ENCODE assay signal across 8 cellular contexts in genomic region chr6:42929088-42929927, GRCh38. TPM values are rescaled to one million over a fixed set of nuclear protein-coding genes. Genes with fewer than 3 reads are reported as not detected.
DNase-seq lines count a peak whose midpoint lies in the region; ATAC-seq, FAIRE-seq and TF ChIP-seq lines count a peak whose summit lies in the region.

CNPY3 (plus strand) TSS chr6:42929480; CDS start chr6:42929571, 91 bp downstream.

- CTCF ChIA-PET in mammary epithelial cell (lab: Charles Lee; ENCODE audit: low non-redundant PET) = interaction anchor here (0.7 kb wide), 1 partner anchor 192 kb away, joined by 6 read pairs; no protein-coding TSS in a partner anchor

- 3% methylated on average over 41 of the region's 67 CpGs for WGBS in mammary epithelial cell (ENCODE audit: low coverage, missing lambda C conversion rate)
- WGBS in small intestine, 3 donors = 0 to 1% (median 0%) methylated on average over 53 to 67 of the region's 67 CpGs

- no peaks in the 10 kb centered on the region for H4K20me1 ChIP-seq in mammary epithelial cell (ENCODE audit: insufficient read depth, low read length)

- ATAC-seq in GM18873 (IDR thresholded peaks at IDR 0.05; ENCODE audit: low FRiP score, unreplicated experiment) = peak; percentile 73
- peak; percentile 58 for ATAC-seq in HG03139 (IDR thresholded peaks at IDR 0.05; ENCODE audit: unreplicated experiment)

- H3K79me2 ChIP-seq in mammary epithelial cell (ENCODE audit: insufficient read depth, low read length) = peaks cover 44% of the 10 kb centered on the region

- no peak for FAIRE-seq in small intestine (lab: Jason Lieb, UNC)

- 0 out of 2 replicates have a peak, but pooled peaks have one; percentile 12 for TF ChIP-seq CTCF in WERI-Rb-1 (IDR thresholded peaks at IDR 0.05; ENCODE audit: low read depth, low read length)
- TF ChIP-seq CTCF in mammary epithelial cell (conservative IDR thresholded peaks at IDR 0.05 in 1 of 2, IDR thresholded peaks at IDR 0.05 in 1 of 2; ENCODE audit: extremely low read depth in 1 of 2, insufficient read depth in 1 of 2, low read depth in 1 of 2, low read length in 2 of 2) = no peak

- H3K27ac ChIP-seq in WERI-Rb-1 (peak within 1 kb of the TSS; percentile 91), mammary epithelial cell (ENCODE audit: insufficient read depth, low read depth, low read length) (peak within 1 kb of the TSS; percentile 72), iPS-20b (ENCODE audit: low read length) (peak within 1 kb of the TSS; percentile 53), small intestine (ENCODE audit: low read depth in 1 of 2, low read length in 1 of 2) (peak within 1 kb of the TSS; percentile 87 to 99)

- no TSS peak for BruUV-seq in mammary epithelial cell (replicated peaks; lab: Mats Ljungman, UMichigan)

- peak within 1 kb of the TSS; percentile 89 for H3K4me2 ChIP-seq in mammary epithelial cell (ENCODE audit: insufficient read depth, low read depth, low read length)

- H3K36me3 ChIP-seq in WERI-Rb-1 = peaks cover 31% of the 10 kb centered on the region
- H3K36me3 ChIP-seq in mammary epithelial cell (ENCODE audit: insufficient read depth, low read length) = no peaks in the 10 kb centered on the region
- peaks cover 23% of the 10 kb centered on the region for H3K36me3 ChIP-seq in iPS-20b (ENCODE audit: insufficient read depth, low read depth, low read length)
- H3K36me3 ChIP-seq in small intestine (ENCODE audit: control insufficient read depth in 2 of 2, insufficient read depth in 2 of 2, low read length in 2 of 2) = no peaks in the 10 kb centered on the region

- H3K9me3 ChIP-seq in WERI-Rb-1 (ENCODE audit: severe bottlenecking) = no peaks in the 10 kb centered on the region
- no peaks in the 10 kb centered on the region for H3K9me3 ChIP-seq in mammary epithelial cell (replicated peaks; ENCODE audit: insufficient read depth, low read length)
- H3K9me3 ChIP-seq in iPS-20b (ENCODE audit: insufficient read depth, low read depth, low read length) = no peaks in the 10 kb centered on the region
- H3K9me3 ChIP-seq in small intestine (ENCODE audit: control insufficient read depth, low read depth) = no peaks in the 10 kb centered on the region

- H3K4me3 ChIP-seq in WERI-Rb-1 (ENCODE audit: low read depth, low read length) (peak within 1 kb of the TSS; percentile 64), mammary epithelial cell (replicated peaks in 1 of 3; ENCODE audit: insufficient read depth in 1 of 3, low read depth in 2 of 3, low read length in 3 of 3) (peak within 1 kb of the TSS; percentile 64 to 87 (median 78)), iPS-20b (ENCODE audit: low read length) (peak within 1 kb of the TSS; percentile 88), small intestine (ENCODE audit: low read depth in 1 of 2, low read length in 2 of 2) (peak within 1 kb of the TSS; percentile 69 to 77)

- H2AFZ ChIP-seq in mammary epithelial cell (ENCODE audit: low read depth, low read length) = peak within 1 kb of the TSS; percentile 90

- in situ Hi-C loops in ACHN (cut with HindIII; ENCODE audit: low pct_ligation_motif_present, low pct_unique_long_range_greater_than_20kb, low sequenced_read_pairs) = no loop called here
- in situ Hi-C loops in mammary epithelial cell (cut with MboI; ENCODE audit: low sequenced_read_pairs in 2 of 2) = no loop called here

- DNase-seq in ACHN (peak; percentile 97), NCI-H2227 (lab: John Stamatoyannopoulos, UW; ENCODE audit: unreplicated experiment) (peak; percentile 95), WERI-Rb-1 (peak; percentile 100), mammary epithelial cell (peak; percentile 98), small intestine (peak; percentile 97)

- H3K27me3 ChIP-seq in WERI-Rb-1 (ENCODE audit: insufficient read depth, low read depth, severe bottlenecking) = no peaks in the 10 kb centered on the region
- no peaks in the 10 kb centered on the region for H3K27me3 ChIP-seq in mammary epithelial cell (ENCODE audit: insufficient read depth, low read length)
- no peaks in the 10 kb centered on the region for H3K27me3 ChIP-seq in iPS-20b (ENCODE audit: insufficient read depth, low read length)
- H3K27me3 ChIP-seq in small intestine (ENCODE audit: control insufficient read depth in 2 of 2, insufficient read depth in 2 of 2, low read length in 2 of 2) = no peaks in the 10 kb centered on the region

- H3K4me1 ChIP-seq in mammary epithelial cell (ENCODE audit: insufficient read depth, low read length) = peaks cover 14% of the 10 kb centered on the region
- peaks cover 4% of the 10 kb centered on the region; the same call in 1 of the 2 replicates for H3K4me1 ChIP-seq in iPS-20b (ENCODE audit: insufficient read depth, low read length)
- peaks cover 2 to 4% of the 10 kb centered on the region in 2 donors for H3K4me1 ChIP-seq in small intestine (ENCODE audit: control insufficient read depth in 2 of 2, insufficient read depth in 1 of 2, low read depth in 1 of 2, low read length in 1 of 2)

- intact Hi-C loops in mammary epithelial cell (cut with micrococcal nuclease) = loop anchor here (1.0 to 2.0 kb wide), 3 partner anchors 10 to 50 kb away; partner anchors contain the start of genes GNMT and PEX6

- peak within 1 kb of the TSS; percentile 57 for H3K9ac ChIP-seq in mammary epithelial cell (ENCODE audit: insufficient read depth, low read length)
- H3K9ac ChIP-seq in iPS-20b (ENCODE audit: low read depth, low read length) = peak within 1 kb of the TSS; percentile 94

- dilution Hi-C loops in mammary epithelial cell (cut with HindIII; ENCODE audit: low sequenced_read_pairs) = loop anchor here (5.0 kb wide), 1 partner anchor 218 kb away; no protein-coding TSS in a partner anchor

RNA-seq across cellular contexts. Expression of gene CNPY3, which starts in this region (rescaled TPM):
- total RNA-seq in mammary epithelial cell = 10 to 100 TPM; 30.6 to 33.0 TPM
- 36.5 TPM for polyA plus RNA-seq in mammary epithelial cell
- 29.0 TPM for polyA minus RNA-seq in mammary epithelial cell
- polyA plus RNA-seq in small intestine = 10 to 100 TPM in 2 of 3 donors, 1 to 10 TPM in 1; 8.7 to 36.1 (median 14.6) TPM

Comparison
In these comparisons a context has a peak if more than half of its experiments do, and no peak if none do; other contexts are left out.
1. Peak in every context shown above with its lines: DNase-seq, ATAC-seq, H3K4me3 ChIP-seq and H3K27ac ChIP-seq.